33 cellular contexts compared by ENCODE assay signal in genomic region chr1:49824261-49824660, GRCh38.
"Had no signal": no experiment of that assay in that cellular context is flagged by ENCODE, and none has a peak within 500 bp of the region (broad histone marks: within the 10 kb centered on the region; RNA-seq: fewer than 3 reads in every experiment).

No MANE protein-coding gene starts in this region.

- DNase-seq: activated effector memory CD4-positive, alpha-beta T cell treated with anti-CD3 and anti-CD28 coated beads, Interleukin-2, amount 50 U/mL, for 16 hours; activated effector memory CD4-positive, alpha-beta T cell treated with Interleukin-2 at 50 U/mL for 16 hours; activated gamma-delta T cell; activated gamma-delta T cell treated with Interleukin-2 at 50 U/mL for 16 hours; activated naive CD4-positive, alpha-beta T cell; activated naive CD4-positive, alpha-beta T cell treated with anti-CD3 and anti-CD28 coated beads for 36 hours; activated naive CD4-positive, alpha-beta T cell treated with anti-CD3 and anti-CD28 coated beads, Interleukin-2, amount 10 ng/mL, durations not matched to agents 7 days and 5 days; activated naive CD4-positive, alpha-beta T cell treated with anti-CD3 and anti-CD28 coated beads, Interleukin-2, amount 50 U/mL, for 16 hours; activated naive CD4-positive, alpha-beta T cell treated with Interleukin-2 at 50 U/mL for 16 hours; activated naive CD8-positive, alpha-beta T cell treated with anti-CD3 and anti-CD28 coated beads for 36 hours; activated naive CD8-positive, alpha-beta T cell treated with anti-CD3 and anti-CD28 coated beads, Interleukin-2, amount 10 ng/mL, durations not matched to agents 7 days and 5 days; activated naive CD8-positive, alpha-beta T cell treated with anti-CD3 and anti-CD28 coated beads, Interleukin-2, amount 50 U/mL, for 24 hours; activated T-cell treated with anti-CD3 and anti-CD28 coated beads, Interleukin-2, amount 50 U/mL, for 1 hour; activated T-cell treated with anti-CD3 and anti-CD28 coated beads, Interleukin-2, amount 50 U/mL, for 24 hours; activated T-cell treated with anti-CD3 and anti-CD28 coated beads, Interleukin-2, amount 50 U/mL, for 4 hours; activated T-cell treated with anti-CD3 and anti-CD28 coated beads, Interleukin-2, amount 50 U/mL, for 48 hours; activated T-cell treated with anti-CD3 and anti-CD28 coated beads, Interleukin-2, amount 50 U/mL, for 72 hours; adrenal gland; amniotic stem cell; amygdala; anterior cingulate cortex; aorta; body of pancreas; brain microvascular endothelial cell; caudate nucleus; central memory CD4-positive, alpha-beta T cell; cerebellar nuclear complex had no signal

- H3K27ac Mint-ChIP-seq: activated naive CD4-positive, alpha-beta T cell treated with anti-CD3 and anti-CD28 coated beads for 36 hours; activated naive CD4-positive, alpha-beta T cell treated with anti-CD3 and anti-CD28 coated beads, Interleukin-2, amount 10 ng/mL, durations not matched to agents 7 days and 5 days; activated naive CD4-positive, alpha-beta T cell treated with anti-CD3 and anti-CD28 coated beads, Interleukin-2, amount 50 U/mL, for 24 hours; activated naive CD8-positive, alpha-beta T cell; activated naive CD8-positive, alpha-beta T cell treated with anti-CD3 and anti-CD28 coated beads for 36 hours; activated naive CD8-positive, alpha-beta T cell treated with anti-CD3 and anti-CD28 coated beads, Interleukin-2, amount 10 ng/mL, durations not matched to agents 7 days and 5 days; activated naive CD8-positive, alpha-beta T cell treated with anti-CD3 and anti-CD28 coated beads, Interleukin-2, amount 50 U/mL, for 24 hours; activated T-cell treated with anti-CD3 and anti-CD28 coated beads, Interleukin-2, amount 50 U/mL, for 24 hours; activated T-cell treated with anti-CD3 and anti-CD28 coated beads, Interleukin-2, amount 50 U/mL, for 72 hours; activated T-helper 1 cell treated with anti-CD3 and anti-CD28 coated beads, Interleukin-12 subunit alpha, Interleukin-12 subunit beta, Interleukin-2, Interleukin-4 antibody, amounts not matched to agents 30 ng/mL and 10 ng/mL and 1 ng/mL, durations not matched to agents 14 hours and 24 hours and 36 hours; activated T-helper 17 cell treated with anti-CD3 and anti-CD28 coated beads, Interleukin-2, amount 50 U/mL, for 72 hours; activated T-helper 2 cell treated with anti-CD3 and anti-CD28 coated beads, Interferon-gamma antibody, Interleukin-2, Interleukin-4, amounts not matched to agents 10 μg/mL and 5 μg/mL and 100 μg/mL, durations not matched to agents 14 hours and 24 hours and 36 hours; brain had no signal

- H3K36me3 Mint-ChIP-seq: activated naive CD4-positive, alpha-beta T cell treated with anti-CD3 and anti-CD28 coated beads, Interleukin-2, amount 10 ng/mL, durations not matched to agents 7 days and 5 days; activated naive CD4-positive, alpha-beta T cell treated with anti-CD3 and anti-CD28 coated beads, Interleukin-2, amount 50 U/mL, for 24 hours; activated naive CD8-positive, alpha-beta T cell; activated naive CD8-positive, alpha-beta T cell treated with anti-CD3 and anti-CD28 coated beads for 36 hours; activated naive CD8-positive, alpha-beta T cell treated with anti-CD3 and anti-CD28 coated beads, Interleukin-2, amount 10 ng/mL, durations not matched to agents 7 days and 5 days; brain had no signal

- H3K9me3 Mint-ChIP-seq: activated naive CD8-positive, alpha-beta T cell treated with anti-CD3 and anti-CD28 coated beads, Interleukin-2, amount 10 ng/mL, durations not matched to agents 7 days and 5 days; activated T-cell treated with anti-CD3 and anti-CD28 coated beads, Interleukin-2, amount 50 U/mL, for 24 hours had no signal

- ATAC-seq: activated naive CD8-positive, alpha-beta T cell treated with anti-CD3 and anti-CD28 coated beads, Interleukin-2, amount 50 U/mL, for 24 hours; activated T-cell treated with anti-CD3 and anti-CD28 coated beads, Interleukin-2, amount 50 U/mL, for 4 hours; activated T-cell treated with anti-CD3 and anti-CD28 coated beads, Interleukin-2, amount 50 U/mL, for 72 hours; activated T-helper 17 cell treated with anti-CD3 and anti-CD28 coated beads, Interleukin-2, amount 50 U/mL, for 72 hours; body of pancreas had no signal
